ENCODE assay signal across 2 cellular contexts in the genomic region with DNA sequence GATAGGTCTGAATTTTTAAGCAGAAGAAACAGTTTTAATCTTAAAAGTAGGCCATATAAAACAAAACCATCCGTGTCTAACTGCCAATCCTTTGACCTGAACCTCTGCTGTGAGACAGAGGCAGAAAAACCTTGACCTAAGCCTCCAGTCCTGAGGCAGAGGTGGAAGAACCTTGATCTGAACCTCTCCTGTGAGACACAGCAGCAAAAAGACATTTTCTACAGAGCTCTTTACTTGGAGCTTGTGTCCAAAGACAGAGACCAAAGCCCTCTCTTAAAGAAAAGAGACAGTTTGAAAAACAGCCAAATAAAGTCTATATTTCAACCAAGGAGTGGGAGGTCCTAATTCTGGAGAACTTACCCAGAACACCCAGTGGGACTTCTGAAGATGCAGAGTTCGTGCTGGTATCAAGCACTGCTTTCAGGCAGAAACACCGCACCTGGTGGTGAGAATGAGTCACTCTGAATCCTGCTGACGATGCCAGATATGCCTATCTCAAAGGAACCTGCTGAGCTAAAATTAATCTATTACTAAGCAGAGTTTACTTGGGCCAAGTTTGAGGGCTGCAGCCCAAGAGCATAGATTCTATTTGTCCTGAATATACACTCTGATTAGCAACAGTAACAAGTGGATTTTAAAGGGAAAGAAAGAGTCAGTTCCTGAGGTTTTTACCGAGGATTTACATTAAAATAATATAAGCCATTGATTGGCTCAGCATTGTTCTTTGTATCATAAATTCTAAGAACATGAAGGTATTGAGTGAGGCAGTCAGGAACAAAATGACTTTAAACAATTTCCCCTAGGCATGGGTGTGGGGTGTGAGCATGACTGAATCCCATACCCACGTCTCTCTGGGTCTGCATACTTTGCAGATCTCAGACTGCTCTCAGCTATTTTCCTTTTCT.
TF ChIP-seq lines count a peak whose summit lies in the region.

No MANE protein-coding gene starts in this region.

TF ChIP-seq in GM23338, 12 proteins besides CTCF, POLR2A, EP300 and RAD21 (continued from another document):
- TF ChIP-seq, protein P1, sequence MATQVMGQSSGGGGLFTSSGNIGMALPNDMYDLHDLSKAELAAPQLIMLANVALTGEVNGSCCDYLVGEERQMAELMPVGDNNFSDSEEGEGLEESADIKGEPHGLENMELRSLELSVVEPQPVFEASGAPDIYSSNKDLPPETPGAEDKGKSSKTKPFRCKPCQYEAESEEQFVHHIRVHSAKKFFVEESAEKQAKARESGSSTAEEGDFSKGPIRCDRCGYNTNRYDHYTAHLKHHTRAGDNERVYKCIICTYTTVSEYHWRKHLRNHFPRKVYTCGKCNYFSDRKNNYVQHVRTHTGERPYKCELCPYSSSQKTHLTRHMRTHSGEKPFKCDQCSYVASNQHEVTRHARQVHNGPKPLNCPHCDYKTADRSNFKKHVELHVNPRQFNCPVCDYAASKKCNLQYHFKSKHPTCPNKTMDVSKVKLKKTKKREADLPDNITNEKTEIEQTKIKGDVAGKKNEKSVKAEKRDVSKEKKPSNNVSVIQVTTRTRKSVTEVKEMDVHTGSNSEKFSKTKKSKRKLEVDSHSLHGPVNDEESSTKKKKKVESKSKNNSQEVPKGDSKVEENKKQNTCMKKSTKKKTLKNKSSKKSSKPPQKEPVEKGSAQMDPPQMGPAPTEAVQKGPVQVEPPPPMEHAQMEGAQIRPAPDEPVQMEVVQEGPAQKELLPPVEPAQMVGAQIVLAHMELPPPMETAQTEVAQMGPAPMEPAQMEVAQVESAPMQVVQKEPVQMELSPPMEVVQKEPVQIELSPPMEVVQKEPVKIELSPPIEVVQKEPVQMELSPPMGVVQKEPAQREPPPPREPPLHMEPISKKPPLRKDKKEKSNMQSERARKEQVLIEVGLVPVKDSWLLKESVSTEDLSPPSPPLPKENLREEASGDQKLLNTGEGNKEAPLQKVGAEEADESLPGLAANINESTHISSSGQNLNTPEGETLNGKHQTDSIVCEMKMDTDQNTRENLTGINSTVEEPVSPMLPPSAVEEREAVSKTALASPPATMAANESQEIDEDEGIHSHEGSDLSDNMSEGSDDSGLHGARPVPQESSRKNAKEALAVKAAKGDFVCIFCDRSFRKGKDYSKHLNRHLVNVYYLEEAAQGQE (IDR thresholded peaks at IDR 0.05; ENCODE audit: unreplicated experiment), result no peak
- TF ChIP-seq NANOG (IDR thresholded peaks at IDR 0.05; ENCODE audit: borderline replicate concordance) (no peak), JUNB (IDR thresholded peaks at IDR 0.05; ENCODE audit: unreplicated experiment) (no peak), ZNF462 (CRISPR knock-in tag; IDR thresholded peaks at IDR 0.05) (no peak), ZNF114 (CRISPR knock-in tag; IDR thresholded peaks at IDR 0.05) (no peak), POLR2AphosphoS5 (IDR thresholded peaks at IDR 0.05; ENCODE audit: low read depth) (no peak)

TF ChIP-seq in HepG2, 621 proteins besides CTCF, POLR2A, EP300 and RAD21 (continued from another document):
- peak in 1 of 2 experiments; percentile 9; a peak in 1 of 4 replicates for TF ChIP-seq MAFK (conservative IDR thresholded peaks at IDR 0.05 in 1 of 2, IDR thresholded peaks at IDR 0.05 in 1 of 2; ENCODE audit: low read length in 2 of 2)
TF ChIP-seq in HepG2: peak in this region for 1.
